Comparison of ENCODE assay signal across 8 cellular contexts in the genomic region with DNA sequence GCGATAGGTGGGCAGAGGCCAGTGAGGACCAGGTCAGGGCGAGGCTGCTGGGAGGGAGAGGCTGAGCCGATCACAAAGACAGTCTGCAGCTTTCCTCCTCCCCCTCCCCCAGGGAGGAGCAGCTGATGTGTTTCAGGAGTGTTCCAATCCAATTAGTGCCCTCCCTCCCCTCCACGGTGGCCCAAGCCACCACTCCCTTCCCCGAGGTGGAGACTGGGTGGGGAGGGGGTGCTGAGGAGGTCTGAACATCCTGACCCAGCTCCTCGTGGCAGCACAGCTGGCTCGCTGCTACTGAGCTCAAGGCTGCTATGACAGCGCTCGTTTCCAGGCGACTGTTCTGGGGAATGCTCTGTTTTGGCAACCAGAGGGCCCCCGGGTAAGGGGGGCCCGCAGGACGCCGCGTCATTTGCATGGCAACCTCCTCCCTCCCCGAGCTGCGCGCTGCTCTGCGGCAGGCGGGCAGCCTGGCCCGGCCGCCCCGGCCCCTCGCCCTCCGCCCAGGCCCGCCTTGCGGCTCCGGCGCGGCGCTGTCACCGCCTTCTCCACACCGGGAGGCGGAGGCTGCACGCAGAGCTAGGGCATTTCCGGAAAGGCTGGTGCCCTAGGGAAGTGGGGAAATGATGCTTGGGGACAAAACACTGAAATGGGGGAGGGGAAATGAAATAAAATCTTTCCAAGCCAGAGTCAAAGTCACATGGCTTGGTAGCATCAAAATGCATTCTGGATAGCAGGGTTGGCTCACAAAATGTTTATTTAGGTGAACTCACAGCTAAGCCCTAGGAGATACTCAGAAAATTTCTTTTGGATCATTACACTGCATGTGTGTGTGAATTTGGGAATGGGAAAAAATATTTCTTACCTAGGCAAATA.
DNase-seq lines count a peak whose midpoint lies in the region; ATAC-seq lines count a peak whose summit lies in the region.

No MANE protein-coding gene starts in this region.

- peak; percentile 77 for ATAC-seq in GM21619 (IDR thresholded peaks at IDR 0.05; ENCODE audit: unreplicated experiment)
- peak; percentile 91 to 95 for ATAC-seq in naive thymus-derived CD8-positive, alpha-beta T cell
- peak; percentile 94 for ATAC-seq in stimulated activated memory B cell treated with anti-CD40 and anti-IgM and Interleukin-4, amounts not matched to agents 10 μg/mL and 1 μg/mL and 100 μg/mL, for 72 hours

- H3K9me3 Mint-ChIP-seq in activated T-helper 2 cell treated with anti-CD3 and anti-CD28 coated beads, Interferon-gamma antibody, Interleukin-2, Interleukin-4, amounts not matched to agents 10 μg/mL and 5 μg/mL and 100 μg/mL, durations not matched to agents 14 hours and 24 hours and 36 hours = no peaks in the 10 kb centered on the region
- H3K9me3 Mint-ChIP-seq in naive thymus-derived CD8-positive, alpha-beta T cell = no peaks in the 10 kb centered on the region
- H3K9me3 Mint-ChIP-seq in stimulated activated memory B cell treated with anti-CD40 and anti-IgM and Interleukin-4, amounts not matched to agents 10 μg/mL and 1 μg/mL and 100 μg/mL, for 72 hours = no peaks in the 10 kb centered on the region

- peaks cover 34% of the 10 kb centered on the region for H3K4me1 Mint-ChIP-seq in activated T-helper 2 cell treated with anti-CD3 and anti-CD28 coated beads, Interferon-gamma antibody, Interleukin-2, Interleukin-4, amounts not matched to agents 10 μg/mL and 5 μg/mL and 100 μg/mL, durations not matched to agents 14 hours and 24 hours and 36 hours (ENCODE audit: low read depth)
- peaks cover 5 to 41% (median 22%) of the 10 kb centered on the region in 4 donors for H3K4me1 Mint-ChIP-seq in naive thymus-derived CD8-positive, alpha-beta T cell
- H3K4me1 Mint-ChIP-seq in stimulated activated memory B cell treated with anti-CD40 and anti-IgM and Interleukin-4, amounts not matched to agents 10 μg/mL and 1 μg/mL and 100 μg/mL, for 72 hours = peaks cover 53% of the 10 kb centered on the region

- DNase-seq in DMS 273 treated with DMSO at 0.1 percent for 48 hours (lab: John Stamatoyannopoulos, UW) (peak; percentile 84), RKO (ENCODE audit: low spot score) (peak; percentile 71), fibroblast of peridontal ligament (ENCODE audit: extremely low read depth) (peak; percentile 90)
- DNase-seq in activated T-helper 2 cell treated with anti-CD3 and anti-CD28 coated beads, Interferon-gamma antibody, Interleukin-2, Interleukin-4, amounts not matched to agents 10 μg/mL and 5 μg/mL and 100 μg/mL, durations not matched to agents 14 hours and 24 hours and 36 hours (ENCODE audit: low spot score) = peak; percentile 67
- DNase-seq in naive thymus-derived CD8-positive, alpha-beta T cell = peak; percentile 51 to 90 (median 76)

- H3K4me3 Mint-ChIP-seq in activated T-helper 2 cell treated with anti-CD3 and anti-CD28 coated beads, Interferon-gamma antibody, Interleukin-2, Interleukin-4, amounts not matched to agents 10 μg/mL and 5 μg/mL and 100 μg/mL, durations not matched to agents 14 hours and 24 hours and 36 hours (ENCODE audit: low read depth) = peak overlapping the region; percentile 72
- H3K4me3 Mint-ChIP-seq in naive thymus-derived CD8-positive, alpha-beta T cell = peak overlapping the region; percentile 60 to 84 (median 77)
- peak overlapping the region; percentile 74 for H3K4me3 Mint-ChIP-seq in stimulated activated memory B cell treated with anti-CD40 and anti-IgM and Interleukin-4, amounts not matched to agents 10 μg/mL and 1 μg/mL and 100 μg/mL, for 72 hours

- peak overlapping the region; percentile 80 for H3K27ac Mint-ChIP-seq in activated T-helper 2 cell treated with anti-CD3 and anti-CD28 coated beads, Interferon-gamma antibody, Interleukin-2, Interleukin-4, amounts not matched to agents 10 μg/mL and 5 μg/mL and 100 μg/mL, durations not matched to agents 14 hours and 24 hours and 36 hours
- peak overlapping the region; percentile 76 to 96 (median 93) for H3K27ac Mint-ChIP-seq in naive thymus-derived CD8-positive, alpha-beta T cell
- peak overlapping the region; percentile 69 for H3K27ac Mint-ChIP-seq in stimulated activated memory B cell treated with anti-CD40 and anti-IgM and Interleukin-4, amounts not matched to agents 10 μg/mL and 1 μg/mL and 100 μg/mL, for 72 hours

- peak overlapping the region; percentile 57 for H3K27ac ChIP-seq in KOPT-K1 (ENCODE audit: low read depth, low read length, poor library complexity, severe bottlenecking)

- H3K36me3 ChIP-seq in KOPT-K1 (ENCODE audit: insufficient read depth, low read length) = no peaks in the 10 kb centered on the region

- H3K9me3 ChIP-seq in KOPT-K1 (ENCODE audit: insufficient read depth, low read length, poor library complexity, severe bottlenecking) = no peaks in the 10 kb centered on the region

- intact Hi-C loops in activated T-helper 2 cell treated with anti-CD3 and anti-CD28 coated beads, Interferon-gamma antibody, Interleukin-2, Interleukin-4, amounts not matched to agents 10 μg/mL and 5 μg/mL and 100 μg/mL, durations not matched to agents 14 hours and 24 hours and 36 hours (cut with micrococcal nuclease) = loop anchor here (1.0 to 5.0 kb wide), 2 partner anchors 50 to 67 kb away; no protein-coding TSS in a partner anchor

- no peaks in the 10 kb centered on the region for H3K36me3 Mint-ChIP-seq in activated T-helper 2 cell treated with anti-CD3 and anti-CD28 coated beads, Interferon-gamma antibody, Interleukin-2, Interleukin-4, amounts not matched to agents 10 μg/mL and 5 μg/mL and 100 μg/mL, durations not matched to agents 14 hours and 24 hours and 36 hours (ENCODE audit: low read depth)
- H3K36me3 Mint-ChIP-seq in naive thymus-derived CD8-positive, alpha-beta T cell = no peaks in the 10 kb centered on the region
- H3K36me3 Mint-ChIP-seq in stimulated activated memory B cell treated with anti-CD40 and anti-IgM and Interleukin-4, amounts not matched to agents 10 μg/mL and 1 μg/mL and 100 μg/mL, for 72 hours = no peaks in the 10 kb centered on the region

- POLR2A ChIA-PET in naive thymus-derived CD8-positive, alpha-beta T cell (lab: Charles Lee) = interaction anchor here (0.8 to 1.5 kb wide), 6 partner anchors 10 to 89 kb away, joined by 3 to 20 read pairs (median 3); a partner anchor contains a TSS

- no peaks in the 10 kb centered on the region for H3K27me3 Mint-ChIP-seq in activated T-helper 2 cell treated with anti-CD3 and anti-CD28 coated beads, Interferon-gamma antibody, Interleukin-2, Interleukin-4, amounts not matched to agents 10 μg/mL and 5 μg/mL and 100 μg/mL, durations not matched to agents 14 hours and 24 hours and 36 hours (ENCODE audit: low read depth)
- H3K27me3 Mint-ChIP-seq in naive thymus-derived CD8-positive, alpha-beta T cell = no peaks in the 10 kb centered on the region
- no peaks in the 10 kb centered on the region for H3K27me3 Mint-ChIP-seq in stimulated activated memory B cell treated with anti-CD40 and anti-IgM and Interleukin-4, amounts not matched to agents 10 μg/mL and 1 μg/mL and 100 μg/mL, for 72 hours

Comparison
In these comparisons a context has a peak if more than half of its experiments do, and no peak if none do; other contexts are left out.
1. Peak in every context shown above with its lines: DNase-seq, ATAC-seq and H3K27ac ChIP-seq.